ENCODE assay signal across 22 cellular contexts in genomic region chr6:25689966-25690365, GRCh38. TPM values are rescaled to one million over a fixed set of nuclear protein-coding genes. Genes with fewer than 3 reads are reported as not detected.
DNase-seq lines count a peak whose midpoint lies in the region; ATAC-seq and TF ChIP-seq lines count a peak whose summit lies in the region.
"Had no signal": no experiment of that assay in that cellular context is flagged by ENCODE, and none has a peak within 500 bp of the region (broad histone marks: within the 10 kb centered on the region; RNA-seq: fewer than 3 reads in every experiment).

No MANE protein-coding gene starts in this region.

- no peak overlapping the region for H3K9ac ChIP-seq in mammary epithelial cell (ENCODE audit: insufficient read depth, low read length)

- dilution Hi-C loops in mammary epithelial cell (cut with HindIII; ENCODE audit: low sequenced_read_pairs): no loop called here

- no peaks in the 10 kb centered on the region for H4K20me1 ChIP-seq in mammary epithelial cell (ENCODE audit: insufficient read depth, low read length)

- ATAC-seq in foreskin keratinocyte: peak; percentile 82
- ATAC-seq: A549, GM12878 had no signal

- BruUV-seq in mammary epithelial cell (replicated peaks; lab: Mats Ljungman, UMichigan) (no TSS peak), MCF 10A (replicated peaks; lab: Mats Ljungman, UMichigan) (no TSS peak)

- no peaks in the 10 kb centered on the region for H3K79me2 ChIP-seq in mammary epithelial cell (ENCODE audit: insufficient read depth, low read length)

- H3K4me1 ChIP-seq in mammary epithelial cell (ENCODE audit: insufficient read depth, low read length) (no peaks in the 10 kb centered on the region), foreskin keratinocyte (no peaks in the 10 kb centered on the region)
- H3K4me1 ChIP-seq: Caco-2 had no signal

- POLR2A ChIA-PET in MCF 10A (lab: Yijun Ruan, JAX): no interaction called here

- CTCF ChIA-PET in mammary epithelial cell (lab: Charles Lee; ENCODE audit: low non-redundant PET) (no interaction called here), MCF 10A (lab: Yijun Ruan, JAX) (interaction anchor here (0.6 kb wide), 1 partner anchor 12 kb away, joined by 3 read pairs; no protein-coding TSS in a partner anchor)

- H3K36me3 ChIP-seq in mammary epithelial cell (ENCODE audit: insufficient read depth, low read length): no peaks in the 10 kb centered on the region

- H3K4me1 Mint-ChIP-seq in MCF 10A (ENCODE audit: insufficient read depth, unreplicated experiment): no peaks in the 10 kb centered on the region

- WGBS in mammary epithelial cell (ENCODE audit: low coverage, missing lambda C conversion rate): 28% methylated on average over 1 of the region's 1 CpG

- no peak overlapping the region for H3K4me3 Mint-ChIP-seq in MCF 10A (ENCODE audit: unreplicated experiment)
- H3K4me3 Mint-ChIP-seq: CD4-positive, alpha-beta T cell; H9 had no signal

- H3K4me3 ChIP-seq in mammary epithelial cell (replicated peaks in 1 of 3; ENCODE audit: insufficient read depth in 1 of 3, low read depth in 2 of 3, low read length in 3 of 3): no peak overlapping the region
- H3K4me3 ChIP-seq: A549, GM12878 had no signal

- H3K27me3 Mint-ChIP-seq in MCF 10A (ENCODE audit: insufficient read depth, unreplicated experiment): no peaks in the 10 kb centered on the region

- H3K27ac ChIP-seq in mammary epithelial cell (ENCODE audit: insufficient read depth, low read depth, low read length) (no peak overlapping the region), foreskin keratinocyte (peak overlapping the region; percentile 56)
- H3K27ac ChIP-seq: 22Rv1, A549, C4-2B had no signal

- DNase-seq in DMS79 treated with DMSO at 0.1 percent for 48 hours (lab: John Stamatoyannopoulos, UW) (peak; percentile 8), DMS79 (lab: John Stamatoyannopoulos, UW) (no peak), mammary epithelial cell (peak; percentile 46), MCF 10A (ENCODE audit: unreplicated experiment) (no peak), foreskin keratinocyte (peak; percentile 40 to 51), posterior cingulate gyrus (no peak), DMS 273 treated with DMSO at 0.1 percent for 48 hours (lab: John Stamatoyannopoulos, UW) (no peak), OCI-M1 (lab: John Stamatoyannopoulos, UW) (no peak)
- DNase-seq: AML-193; Caco-2; CD4-positive, alpha-beta T cell; DMS153; DND-41; EL; H9 had no signal

- H3K9me3 Mint-ChIP-seq in MCF 10A (ENCODE audit: unreplicated experiment): peaks cover 7% of the 10 kb centered on the region
- H3K9me3 Mint-ChIP-seq: CD4-positive, alpha-beta T cell; H9 had no signal

- intact Hi-C loops in mammary epithelial cell (cut with micrococcal nuclease): no loop called here
- intact Hi-C loops in MCF 10A (cut with micrococcal nuclease): no loop called here
- intact Hi-C loops in posterior cingulate gyrus (cut with DNase I): no loop called here

- no peaks in the 10 kb centered on the region for H3K27me3 ChIP-seq in mammary epithelial cell (ENCODE audit: insufficient read depth, low read length)
- peaks cover 8% of the 10 kb centered on the region for H3K27me3 ChIP-seq in foreskin keratinocyte

- no peaks in the 10 kb centered on the region for H3K36me3 Mint-ChIP-seq in MCF 10A (ENCODE audit: insufficient read depth, unreplicated experiment)

- TF ChIP-seq CTCF in mammary epithelial cell (conservative IDR thresholded peaks at IDR 0.05 in 1 of 2, IDR thresholded peaks at IDR 0.05 in 1 of 2; ENCODE audit: extremely low read depth in 1 of 2, insufficient read depth in 1 of 2, low read depth in 1 of 2, low read length in 2 of 2): no peak
- TF ChIP-seq CTCF in MCF 10A (IDR thresholded peaks at IDR 0.05; ENCODE audit: unreplicated experiment): no peak
- TF ChIP-seq CTCF in foreskin keratinocyte (conservative IDR thresholded peaks at IDR 0.05): no peak

- in situ Hi-C loops in mammary epithelial cell (cut with MboI; ENCODE audit: low sequenced_read_pairs in 2 of 2): no loop called here

- H3K27ac Mint-ChIP-seq in MCF 10A (ENCODE audit: low read depth, unreplicated experiment): no peak overlapping the region
- H3K27ac Mint-ChIP-seq: CD4-positive, alpha-beta T cell; H9 had no signal

- H2AFZ ChIP-seq in mammary epithelial cell (ENCODE audit: low read depth, low read length): no peak overlapping the region

- H3K4me2 ChIP-seq in mammary epithelial cell (ENCODE audit: insufficient read depth, low read depth, low read length): no peak overlapping the region
- H3K4me2 ChIP-seq: A549 had no signal

- no peaks in the 10 kb centered on the region for H3K9me3 ChIP-seq in mammary epithelial cell (replicated peaks; ENCODE audit: insufficient read depth, low read length)
- H3K9me3 ChIP-seq: A549, Caco-2 had no signal

RNA-seq across cellular contexts. Expression of gene SCGN, which starts 38.0 kb away (rescaled TPM):
- total RNA-seq in mammary epithelial cell (not detected), MCF 10A (2022) (not detected in 2 replicates), foreskin keratinocyte (not detected in 2 replicates)
- polyA plus RNA-seq in mammary epithelial cell (not detected), foreskin keratinocyte (not detected in 2 replicates)
- not detected for polyA minus RNA-seq in mammary epithelial cell
- total RNA-seq: CD4-positive, alpha-beta T cell; G401; GM12878; H1; H9 had no signal
- polyA plus RNA-seq: BJ, GM12878, H1 had no signal

Comparison
In these comparisons a context has a peak if more than half of its experiments do, and no peak if none do; other contexts are left out.
1. DNase-seq: peak in DMS79 treated with DMSO at 0.1 percent for 48 hours (single experiment), mammary epithelial cell (single experiment) and foreskin keratinocyte (2 of 2); none in DMS79 (single experiment), MCF 10A (single experiment), posterior cingulate gyrus (0 of 10), DMS 273 treated with DMSO at 0.1 percent for 48 hours (single experiment) and OCI-M1 (single experiment).